18 cellular contexts compared by ENCODE assay signal in genomic region chr16:30700971-30701370, GRCh38. TPM values are rescaled to one million over a fixed set of nuclear protein-coding genes. Genes with fewer than 3 reads are reported as not detected.
DNase-seq lines count a peak whose midpoint lies in the region; ATAC-seq and TF ChIP-seq lines count a peak whose summit lies in the region.
"Had no signal": no experiment of that assay in that cellular context is flagged by ENCODE, and none has a peak within 500 bp of the region (broad histone marks: within the 10 kb centered on the region; RNA-seq: fewer than 3 reads in every experiment).

No MANE protein-coding gene starts in this region.

- H3K27ac ChIP-seq in DND-41 (ENCODE audit: low read length): no peak overlapping the region
- H3K27ac ChIP-seq in neural progenitor cell: no peak overlapping the region
- H3K27ac ChIP-seq: SK-N-MC had no signal

- CTCF ChIA-PET in activated CD4-positive, alpha-beta T cell treated with anti-CD3 and anti-CD28 coated beads for 36 hours (lab: Charles Lee): interaction anchor here (0.6 kb wide), 1 partner anchor 102 kb away, joined by 4 read pairs; no protein-coding TSS in a partner anchor

- peak overlapping the region; percentile 36 for H3K4me3 Mint-ChIP-seq in activated CD4-positive, alpha-beta T cell treated with anti-CD3 and anti-CD28 coated beads for 36 hours
- H3K4me3 Mint-ChIP-seq in neural progenitor cell: peak overlapping the region; percentile 52

- no peak for DNase-seq in activated CD4-positive, alpha-beta T cell treated with anti-CD3 and anti-CD28 coated beads for 36 hours
- DNase-seq in activated CD4-positive, alpha-beta T cell treated with anti-CD3 and anti-CD28 coated beads for 48 hours: no peak
- DNase-seq in DND-41 (no peak), adipocyte (ENCODE audit: low read depth) (no peak), neural progenitor cell (ENCODE audit: low spot score) (no peak), EL (no peak)
- DNase-seq: aorta, GDM1, hippocampal formation, Karpas-422, kidney glomerular epithelial cell, mucosa of descending colon, NCI-H1436, NCI-H446 had no signal

- H4K20me1 ChIP-seq in DND-41 (ENCODE audit: insufficient read depth, low read length): peaks cover 26% of the 10 kb centered on the region; the same call in 1 of the 2 replicates
- peaks cover 47% of the 10 kb centered on the region for H4K20me1 ChIP-seq in neural progenitor cell (ENCODE audit: low read depth)

- no peak overlapping the region for H3K4me3 ChIP-seq in DND-41 (ENCODE audit: low read depth in 1 of 2, low read length in 2 of 2)
- H3K4me3 ChIP-seq in adipocyte (ENCODE audit: low read length): peak overlapping the region; percentile 99
- no peak overlapping the region for H3K4me3 ChIP-seq in neural progenitor cell
- H3K4me3 ChIP-seq: mucosa of descending colon had no signal

- no peaks in the 10 kb centered on the region for H3K9me3 Mint-ChIP-seq in activated CD4-positive, alpha-beta T cell treated with anti-CD3 and anti-CD28 coated beads for 36 hours (ENCODE audit: low read depth)
- H3K9me3 Mint-ChIP-seq in neural progenitor cell: no peaks in the 10 kb centered on the region

- peaks cover 46% of the 10 kb centered on the region for H3K36me3 Mint-ChIP-seq in activated CD4-positive, alpha-beta T cell treated with anti-CD3 and anti-CD28 coated beads for 36 hours (ENCODE audit: low read depth)
- peaks cover 22% of the 10 kb centered on the region for H3K36me3 Mint-ChIP-seq in neural progenitor cell

- no peak for ATAC-seq in activated CD4-positive, alpha-beta T cell treated with anti-CD3 and anti-CD28 coated beads for 36 hours
- ATAC-seq in DND-41 (ENCODE audit: insufficient read depth, low read depth): no peak
- no peak for ATAC-seq in GM18870 (IDR thresholded peaks at IDR 0.05; ENCODE audit: unreplicated experiment)
- no peak for ATAC-seq in GM18502 (IDR thresholded peaks at IDR 0.05; ENCODE audit: poor library complexity, unreplicated experiment)
- ATAC-seq: esophagus mucosa, mucosa of descending colon had no signal

- H3K4me1 ChIP-seq in DND-41 (ENCODE audit: insufficient read depth, low read length) (peaks cover 32% of the 10 kb centered on the region), adipocyte (ENCODE audit: control insufficient read depth, insufficient read depth, low read length) (peaks cover 28% of the 10 kb centered on the region), neural progenitor cell (peaks cover 8% of the 10 kb centered on the region)

- H3K9ac ChIP-seq in DND-41 (ENCODE audit: low read depth, low read length) (no peak overlapping the region), adipocyte (ENCODE audit: low read length) (peak overlapping the region; percentile 100), neural progenitor cell (no peak overlapping the region)

- POLR2A ChIA-PET in activated CD4-positive, alpha-beta T cell treated with anti-CD3 and anti-CD28 coated beads for 36 hours (lab: Charles Lee): no interaction called here

- H3K36me3 ChIP-seq in DND-41 (ENCODE audit: insufficient read depth, low read length): peaks cover 66% of the 10 kb centered on the region
- H3K36me3 ChIP-seq in adipocyte (ENCODE audit: control insufficient read depth, insufficient read depth, low read length, severe bottlenecking): peaks cover 52% of the 10 kb centered on the region
- H3K36me3 ChIP-seq in neural progenitor cell: peaks cover 18% of the 10 kb centered on the region

- H3K9me3 ChIP-seq in DND-41 (ENCODE audit: insufficient read depth, low read length, severe bottlenecking) (no peaks in the 10 kb centered on the region), adipocyte (ENCODE audit: control insufficient read depth, low read length) (no peaks in the 10 kb centered on the region), neural progenitor cell (ENCODE audit: low read depth) (no peaks in the 10 kb centered on the region)
- H3K9me3 ChIP-seq: mucosa of descending colon had no signal

- H3F3A ChIP-seq in neural progenitor cell (ENCODE audit: low read depth): peaks cover 31% of the 10 kb centered on the region

- no peaks in the 10 kb centered on the region for H3K27me3 ChIP-seq in DND-41 (ENCODE audit: insufficient read depth, low read length, poor library complexity)
- no peaks in the 10 kb centered on the region for H3K27me3 ChIP-seq in adipocyte (replicated peaks; ENCODE audit: control insufficient read depth, insufficient read depth, low read length)
- H3K27me3 ChIP-seq in neural progenitor cell: peaks cover 3% of the 10 kb centered on the region

- H3K4me2 ChIP-seq in DND-41 (ENCODE audit: insufficient read depth, low read length) (peak overlapping the region; percentile 63; the same call in 1 of the 2 replicates), neural progenitor cell (no peak overlapping the region)

- H3K4me1 Mint-ChIP-seq in activated CD4-positive, alpha-beta T cell treated with anti-CD3 and anti-CD28 coated beads for 36 hours: peaks cover 24% of the 10 kb centered on the region
- H3K4me1 Mint-ChIP-seq in neural progenitor cell: peaks cover 19% of the 10 kb centered on the region

- H2AFZ ChIP-seq in DND-41 (ENCODE audit: low read depth, low read length): no peak overlapping the region
- H2AFZ ChIP-seq in neural progenitor cell (replicated peaks): no peak overlapping the region

- TF ChIP-seq CTCF in DND-41 (IDR thresholded peaks at IDR 0.05; ENCODE audit: borderline replicate concordance, extremely low read depth, low read length, poor library complexity, severe bottlenecking) (no peak), neural progenitor cell (IDR thresholded peaks at IDR 0.05) (no peak)

- peak overlapping the region; percentile 42 for H3K27ac Mint-ChIP-seq in activated CD4-positive, alpha-beta T cell treated with anti-CD3 and anti-CD28 coated beads for 36 hours
- no peak overlapping the region for H3K27ac Mint-ChIP-seq in neural progenitor cell

- H3K27me3 Mint-ChIP-seq in activated CD4-positive, alpha-beta T cell treated with anti-CD3 and anti-CD28 coated beads for 36 hours: no peaks in the 10 kb centered on the region
- peaks cover 4% of the 10 kb centered on the region for H3K27me3 Mint-ChIP-seq in neural progenitor cell (ENCODE audit: insufficient read depth, low read depth)

- H3K79me2 ChIP-seq in DND-41 (ENCODE audit: insufficient read depth, low read length): peaks cover 62% of the 10 kb centered on the region
- peaks cover 41% of the 10 kb centered on the region for H3K79me2 ChIP-seq in neural progenitor cell (ENCODE audit: low read depth)

- intact Hi-C loops in activated CD4-positive, alpha-beta T cell treated with anti-CD3 and anti-CD28 coated beads for 36 hours (cut with DNase I, micrococcal nuclease): no loop called here

RNA-seq across cellular contexts. Expression of gene SRCAP, which starts 2.0 kb away (rescaled TPM):
- 10 to 100 TPM; 58.7 to 69.5 TPM for total RNA-seq in activated CD4-positive, alpha-beta T cell treated with anti-CD3 and anti-CD28 coated beads for 36 hours
- total RNA-seq in neural progenitor cell (ENCODE audit: low replicate concordance): 4.6 and 8.8 TPM in 2 replicates

RNA-seq across cellular contexts. Expression of gene FBRS, which starts 42.7 kb away (rescaled TPM):
- 100 to 1,000 TPM in 1 of 2 experiments, 10 to 100 TPM in 1; 84.7 to 111 TPM for total RNA-seq in activated CD4-positive, alpha-beta T cell treated with anti-CD3 and anti-CD28 coated beads for 36 hours
- total RNA-seq in neural progenitor cell (ENCODE audit: low replicate concordance): 3.6 and 20.5 TPM in 2 replicates

RNA-seq across cellular contexts. Expression of gene PHKG2, which starts 47.3 kb away (rescaled TPM):
- total RNA-seq in activated CD4-positive, alpha-beta T cell treated with anti-CD3 and anti-CD28 coated beads for 36 hours: 10 to 100 TPM; 21.8 to 26.0 TPM
- 20.2 and 31.4 TPM in 2 replicates for total RNA-seq in neural progenitor cell (ENCODE audit: low replicate concordance)

RNA-seq across cellular contexts. Expression of gene PRR14, which starts 50.2 kb away (rescaled TPM):
- 10 to 100 TPM; 76.8 to 77.8 TPM for total RNA-seq in activated CD4-positive, alpha-beta T cell treated with anti-CD3 and anti-CD28 coated beads for 36 hours
- 3.5 and 14.6 TPM in 2 replicates for total RNA-seq in neural progenitor cell (ENCODE audit: low replicate concordance)
